In genomic region chr7:128954830-128955797, GRCh38 we compare ENCODE assay signal across 10 cellular contexts. TPM values are rescaled to one million over a fixed set of nuclear protein-coding genes. Genes with fewer than 3 reads are reported as not detected.
A peak's percentile ranks its signal among the peaks of the same experiment; 100 is the strongest.
DNase-seq lines count a peak whose midpoint lies in the region; ATAC-seq, FAIRE-seq and TF ChIP-seq lines count a peak whose summit lies in the region.
"Had no signal": no experiment of that assay in that cellular context is flagged by ENCODE, and none has a peak within 500 bp of the region (broad histone marks: within the 10 kb centered on the region; RNA-seq: fewer than 3 reads in every experiment).

No MANE protein-coding gene starts in this region.

- TF ChIP-seq CTCF in HEK293 (tag by site-specific recombination; IDR thresholded peaks at IDR 0.05) (no peak), lower leg skin (IDR thresholded peaks at IDR 0.05) (no peak)

- H3K27ac ChIP-seq in HEK293 (ENCODE audit: extremely low read depth, low read depth, low read length) (no peak overlapping the region), mesodermal cell (ENCODE audit: low read depth, low read length, severe bottlenecking) (peak overlapping the region; percentile 23), right cardiac atrium (ENCODE audit: low read length) (no peak overlapping the region)
- H3K27ac ChIP-seq: HL-60 had no signal

- H3K27me3 ChIP-seq in right cardiac atrium (ENCODE audit: control insufficient read depth, insufficient read depth), result no peaks in the 10 kb centered on the region

- WGBS in mesodermal cell (ENCODE audit: insufficient coverage in 2 of 2), 2 experiments, result 57 to 76% methylated on average over 1 to 7 of the region's 15 CpGs
- 75 to 77% methylated on average over 15 of the region's 15 CpGs for WGBS in lower leg skin, 2 donors
- WGBS in right cardiac atrium, result 68% methylated on average over 15 of the region's 15 CpGs

- H3K4me3 ChIP-seq in HEK293 (ENCODE audit: low read depth, low read length) (no peak overlapping the region), mesodermal cell (ENCODE audit: extremely low read depth, insufficient read depth, low read length, poor library complexity, severe bottlenecking) (no peak overlapping the region), lower leg skin (ENCODE audit: low read depth, poor library complexity, severe bottlenecking) (no peak overlapping the region), right cardiac atrium (ENCODE audit: low read length) (no peak overlapping the region)
- H3K4me3 ChIP-seq: lung had no signal

- TF ChIP-seq POLR2A in lower leg skin (IDR thresholded peaks at IDR 0.05), result no peak

- intact Hi-C loops in lower leg skin (cut with DNase I; ENCODE audit: low total_unique reads) (no loop called here), right cardiac atrium (cut with DNase I) (no loop called here)

- H3K4me1 ChIP-seq in HEK293 (ENCODE audit: control insufficient read depth, insufficient read depth, low read length), result no peaks in the 10 kb centered on the region
- no peaks in the 10 kb centered on the region for H3K4me1 ChIP-seq in mesodermal cell (ENCODE audit: control insufficient read depth, insufficient read depth, low read length, poor library complexity, severe bottlenecking)
- H3K4me1 ChIP-seq in right cardiac atrium (ENCODE audit: control insufficient read depth, insufficient read depth, low read length), result no peaks in the 10 kb centered on the region

- H3K36me3 ChIP-seq in HEK293 (ENCODE audit: control insufficient read depth in 2 of 2, insufficient read depth in 1 of 2, low read length in 2 of 2) (peaks cover 4 to 70% of the 10 kb centered on the region in 2 experiments), mesodermal cell (ENCODE audit: control insufficient read depth, insufficient read depth, low read length) (peaks cover 82% of the 10 kb centered on the region)

- CTCF ChIA-PET in HEK293 (lab: Yijun Ruan, JAX), result interaction anchor here (0.7 kb wide), 1 partner anchor 209 kb away, joined by 3 read pairs; no protein-coding TSS in a partner anchor

- H3K9me3 ChIP-seq in HEK293 (ENCODE audit: control insufficient read depth, insufficient read depth, low read depth, low read length) (no peaks in the 10 kb centered on the region), mesodermal cell (ENCODE audit: control insufficient read depth, low read length) (no peaks in the 10 kb centered on the region), right cardiac atrium (ENCODE audit: control insufficient read depth, low read length) (no peaks in the 10 kb centered on the region)

- peak; percentile 93 for FAIRE-seq in GM18507 (lab: Jason Lieb, UNC)

- POLR2A ChIA-PET in HEK293 (lab: Yijun Ruan, JAX), result no interaction called here

- no peak for ATAC-seq in right cardiac atrium

- DNase-seq in GM18507 (ENCODE audit: extremely low spot score, insufficient read length, low read depth) (no peak), RPMI8226 (peak; percentile 65), lower leg skin (ENCODE audit: low spot score in 2 of 2) (no peak), NOMO-1 treated with dmso at 0.1 percent for 144 hours (lab: John Stamatoyannopoulos, UW; ENCODE audit: unreplicated experiment) (no peak), right cardiac atrium (no peak), nucleus accumbens (lab: John Stamatoyannopoulos, UW) (no peak)

TF ChIP-seq in HEK293, 187 proteins besides CTCF, POLR2A, EP300 and RAD21:
- TF ChIP-seq ZNF221 (tag by site-specific recombination; IDR thresholded peaks at IDR 0.05; ENCODE audit: borderline replicate concordance) (no peak), ZNF518A (tag by site-specific recombination; conservative IDR thresholded peaks at IDR 0.05; ENCODE audit: low read depth) (no peak), ZNF311 (tag by site-specific recombination; IDR thresholded peaks at IDR 0.05; ENCODE audit: borderline replicate concordance) (no peak), ZNF10 (tag by site-specific recombination; IDR thresholded peaks at IDR 0.05) (no peak), ZNF514 (tag by site-specific recombination; IDR thresholded peaks at IDR 0.05) (no peak), ZNF585B (tag by site-specific recombination; IDR thresholded peaks at IDR 0.05) (0 out of 2 replicates have a peak, but pooled peaks have one; percentile 14), ZFP37 (tag by site-specific recombination; IDR thresholded peaks at IDR 0.05) (no peak), ZFHX2 (tag by site-specific recombination; conservative IDR thresholded peaks at IDR 0.05) (no peak)
- TF ChIP-seq, protein P1, sequence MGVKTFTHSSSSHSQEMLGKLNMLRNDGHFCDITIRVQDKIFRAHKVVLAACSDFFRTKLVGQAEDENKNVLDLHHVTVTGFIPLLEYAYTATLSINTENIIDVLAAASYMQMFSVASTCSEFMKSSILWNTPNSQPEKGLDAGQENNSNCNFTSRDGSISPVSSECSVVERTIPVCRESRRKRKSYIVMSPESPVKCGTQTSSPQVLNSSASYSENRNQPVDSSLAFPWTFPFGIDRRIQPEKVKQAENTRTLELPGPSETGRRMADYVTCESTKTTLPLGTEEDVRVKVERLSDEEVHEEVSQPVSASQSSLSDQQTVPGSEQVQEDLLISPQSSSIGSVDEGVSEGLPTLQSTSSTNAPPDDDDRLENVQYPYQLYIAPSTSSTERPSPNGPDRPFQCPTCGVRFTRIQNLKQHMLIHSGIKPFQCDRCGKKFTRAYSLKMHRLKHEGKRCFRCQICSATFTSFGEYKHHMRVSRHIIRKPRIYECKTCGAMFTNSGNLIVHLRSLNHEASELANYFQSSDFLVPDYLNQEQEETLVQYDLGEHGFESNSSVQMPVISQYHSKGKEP (tag by site-specific recombination; IDR thresholded peaks at IDR 0.05), result no peak

RNA-seq across cellular contexts. Expression of gene IRF5, which starts 17.4 kb away (rescaled TPM):
- polyA plus RNA-seq in mesodermal cell (2013, experiment 1 of 2), result not detected
- not detected for polyA plus RNA-seq in mesodermal cell (2013, experiment 2 of 2)
- 10 to 100 TPM; 13.5 to 23.4 (median 15.6) TPM for total RNA-seq in lower leg skin
- 1 to 10 TPM; 3.0 to 4.6 (median 4.2) TPM for total RNA-seq in right cardiac atrium
- 1.6 TPM for polyA plus RNA-seq in right cardiac atrium

RNA-seq across cellular contexts. Expression of gene KCP, which starts 44.6 kb away (rescaled TPM):
- 14.8 TPM for polyA plus RNA-seq in mesodermal cell (2013, experiment 1 of 2)
- polyA plus RNA-seq in mesodermal cell (2013, experiment 2 of 2), result 11.8 TPM
- under 1 TPM in 3 of 4 donors, not detected in 1; 0.07 to 0.68 (median 0.21) TPM for total RNA-seq in lower leg skin
- under 1 TPM; 0.23 to 0.28 (median 0.24) TPM for total RNA-seq in right cardiac atrium
- polyA plus RNA-seq in right cardiac atrium, result 0.36 TPM
